17 cellular contexts compared by ENCODE assay signal in genomic region chr12:110307372-110307771, GRCh38. TPM values are rescaled to one million over a fixed set of nuclear protein-coding genes. Genes with fewer than 3 reads are reported as not detected.
DNase-seq lines count a peak whose midpoint lies in the region; ATAC-seq and TF ChIP-seq lines count a peak whose summit lies in the region.
"Had no signal": no experiment of that assay in that cellular context is flagged by ENCODE, and none has a peak within 500 bp of the region (broad histone marks: within the 10 kb centered on the region; RNA-seq: fewer than 3 reads in every experiment).

No MANE protein-coding gene starts in this region.

- H3K27ac Mint-ChIP-seq in endothelial cell (ENCODE audit: unreplicated experiment), result peak overlapping the region; percentile 40

- H3K9me3 ChIP-seq in smooth muscle cell (replicated peaks; ENCODE audit: low read depth), result no peaks in the 10 kb centered on the region
- H3K9me3 ChIP-seq: SK-N-SH, suprapubic skin had no signal

- no peaks in the 10 kb centered on the region for H3F3A ChIP-seq in smooth muscle cell (ENCODE audit: low read depth)

- H3K9me3 Mint-ChIP-seq in activated T-cell treated with anti-CD3 and anti-CD28 coated beads, Interleukin-2, amount 50 U/mL, for 4 hours, result no peaks in the 10 kb centered on the region
- H3K9me3 Mint-ChIP-seq in endothelial cell (ENCODE audit: unreplicated experiment), result no peaks in the 10 kb centered on the region

- 49% methylated on average over 3 of the region's 3 CpGs for WGBS in smooth muscle cell (ENCODE audit: low lambda C conversion rate)

- no peak overlapping the region for H2AFZ ChIP-seq in smooth muscle cell (ENCODE audit: low read depth)

- POLR2A ChIA-PET in RWPE1 (lab: Yijun Ruan, JAX; ENCODE audit: low non-redundant PET), result no interaction called here

- ATAC-seq in activated T-cell treated with anti-CD3 and anti-CD28 coated beads, Interleukin-2, amount 50 U/mL, for 4 hours, result peak; percentile 43 to 69
- ATAC-seq in HG03108 (IDR thresholded peaks at IDR 0.05; ENCODE audit: unreplicated experiment) (no peak), HG03280 (IDR thresholded peaks at IDR 0.05; ENCODE audit: unreplicated experiment) (no peak)

- no peaks in the 10 kb centered on the region for H3K4me1 ChIP-seq in smooth muscle cell (ENCODE audit: low read depth)

- no peak for TF ChIP-seq CTCF in RWPE1 (conservative IDR thresholded peaks at IDR 0.05; ENCODE audit: low read depth)
- no peak for TF ChIP-seq CTCF in endothelial cell (IDR thresholded peaks at IDR 0.05; ENCODE audit: unreplicated experiment)
- TF ChIP-seq CTCF in smooth muscle cell (IDR thresholded peaks at IDR 0.05; ENCODE audit: borderline replicate concordance, insufficient read depth, poor library complexity, severe bottlenecking), result no peak
- TF ChIP-seq CTCF in GM13977 (IDR thresholded peaks at IDR 0.05; ENCODE audit: extremely low read depth, insufficient read depth, missing control alignments), result no peak

- H3K79me2 ChIP-seq in smooth muscle cell (ENCODE audit: low read depth), result peaks cover 97% of the 10 kb centered on the region

- no peak overlapping the region for H3K4me2 ChIP-seq in smooth muscle cell
- H3K4me2 ChIP-seq: SK-N-SH had no signal

- no peaks in the 10 kb centered on the region for H3K27me3 Mint-ChIP-seq in activated T-cell treated with anti-CD3 and anti-CD28 coated beads, Interleukin-2, amount 50 U/mL, for 4 hours (ENCODE audit: low read depth)
- no peaks in the 10 kb centered on the region for H3K27me3 Mint-ChIP-seq in endothelial cell (ENCODE audit: unreplicated experiment)

- no peaks in the 10 kb centered on the region for H3K27me3 ChIP-seq in smooth muscle cell (ENCODE audit: low read depth)
- H3K27me3 ChIP-seq: suprapubic skin had no signal

- H3K4me3 ChIP-seq in smooth muscle cell, result no peak overlapping the region
- H3K4me3 ChIP-seq: suprapubic skin had no signal

- H3K4me3 Mint-ChIP-seq in activated T-cell treated with anti-CD3 and anti-CD28 coated beads, Interleukin-2, amount 50 U/mL, for 4 hours, result no peak overlapping the region
- H3K4me3 Mint-ChIP-seq in endothelial cell (ENCODE audit: unreplicated experiment), result no peak overlapping the region

- H4K20me1 ChIP-seq in smooth muscle cell (ENCODE audit: low read depth), result peaks cover 96% of the 10 kb centered on the region

- peaks cover 37% of the 10 kb centered on the region for H3K36me3 Mint-ChIP-seq in activated T-cell treated with anti-CD3 and anti-CD28 coated beads, Interleukin-2, amount 50 U/mL, for 4 hours (ENCODE audit: insufficient read depth)
- peaks cover 24% of the 10 kb centered on the region for H3K36me3 Mint-ChIP-seq in endothelial cell (ENCODE audit: low read depth, unreplicated experiment)

- DNase-seq in activated T-cell treated with anti-CD3 and anti-CD28 coated beads, Interleukin-2, amount 50 U/mL, for 4 hours, result no peak
- DNase-seq in activated T-cell treated with anti-CD3 and anti-CD28 coated beads, Interleukin-2, amount 50 U/mL, for 48 hours, result no peak
- DNase-seq in RWPE1 (ENCODE audit: low spot score) (no peak), endothelial cell (ENCODE audit: low spot score) (no peak), smooth muscle cell (lab: John Stamatoyannopoulos, UW; ENCODE audit: unreplicated experiment) (no peak), GM13977 (ENCODE audit: low spot score) (no peak)
- DNase-seq: ACHN, COR-L47, kidney glomerular epithelial cell, MM.1S, NCI-H187 treated with DMSO at 0.1 percent for 48 hours, NCI-H524 treated with DMSO at 0.1 percent for 48 hours, SK-N-SH, WERI-Rb-1 had no signal

- no peak overlapping the region for H3K9ac ChIP-seq in smooth muscle cell (ENCODE audit: low read depth)
- H3K9ac ChIP-seq: SK-N-SH had no signal

- H3K27ac ChIP-seq in RWPE1 (peak overlapping the region; percentile 51; the same call in 1 of the 2 replicates), smooth muscle cell (ENCODE audit: low read depth) (peak overlapping the region; percentile 67)
- H3K27ac ChIP-seq: suprapubic skin, WERI-Rb-1 had no signal

- H3K36me3 ChIP-seq in smooth muscle cell (ENCODE audit: low read depth), result peaks cover 11% of the 10 kb centered on the region

- CTCF ChIA-PET in RWPE1 (lab: Yijun Ruan, JAX), result no interaction called here

- in situ Hi-C loops in GM13977 (cut with MboI; ENCODE audit: low pct_unique_long_range_greater_than_20kb, low sequenced_read_pairs, unreplicated experiment), result no loop called here

- H3K4me1 Mint-ChIP-seq in activated T-cell treated with anti-CD3 and anti-CD28 coated beads, Interleukin-2, amount 50 U/mL, for 4 hours (ENCODE audit: low read depth), result peaks cover 59% of the 10 kb centered on the region
- H3K4me1 Mint-ChIP-seq in endothelial cell (ENCODE audit: unreplicated experiment), result peaks cover 8% of the 10 kb centered on the region

RNA-seq across cellular contexts. Expression of gene ATP2A2, which starts 26.3 kb away (rescaled TPM):
- total RNA-seq in activated T-cell treated with anti-CD3 and anti-CD28 coated beads, Interleukin-2, amount 50 U/mL, for 4 hours, result 100 to 1,000 TPM; 240 to 245 (median 241) TPM
- 178 TPM for total RNA-seq in endothelial cell (ENCODE audit: unreplicated experiment)
- 103 and 104 TPM in 2 replicates for total RNA-seq in smooth muscle cell
- polyA plus RNA-seq in smooth muscle cell, result 47.6 and 53.7 TPM in 2 replicates

Comparison
In these comparisons a context has a peak if more than half of its experiments do, and no peak if none do; other contexts are left out.
1. ATAC-seq: peak in activated T-cell treated with anti-CD3 and anti-CD28 coated beads, Interleukin-2, amount 50 U/mL, for 4 hours (2 of 2); none in HG03108 (single experiment) and HG03280 (single experiment).